In the genomic region with DNA sequence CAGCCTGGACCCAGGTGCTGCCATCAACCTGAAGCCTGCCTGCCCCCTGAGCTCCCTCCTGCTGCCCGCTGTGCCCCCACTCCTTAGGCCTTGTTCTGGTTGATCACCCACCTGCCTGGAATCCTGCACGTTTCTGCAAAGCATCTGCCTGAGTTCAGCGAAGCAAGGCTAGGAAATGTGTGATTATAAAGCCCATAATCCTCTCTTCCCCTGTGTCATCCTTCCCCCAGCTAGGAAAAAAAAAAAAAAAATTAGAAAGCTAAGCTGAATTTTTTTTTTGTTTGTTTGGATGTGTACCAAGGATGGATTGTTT, we compare ENCODE assay signal across 1 cellular context.
TF ChIP-seq lines count a peak whose summit lies in the region.

No MANE protein-coding gene starts in this region.

TF ChIP-seq in neural cell, 6 proteins besides CTCF, POLR2A, EP300 and RAD21:
- TF ChIP-seq, protein P1, sequence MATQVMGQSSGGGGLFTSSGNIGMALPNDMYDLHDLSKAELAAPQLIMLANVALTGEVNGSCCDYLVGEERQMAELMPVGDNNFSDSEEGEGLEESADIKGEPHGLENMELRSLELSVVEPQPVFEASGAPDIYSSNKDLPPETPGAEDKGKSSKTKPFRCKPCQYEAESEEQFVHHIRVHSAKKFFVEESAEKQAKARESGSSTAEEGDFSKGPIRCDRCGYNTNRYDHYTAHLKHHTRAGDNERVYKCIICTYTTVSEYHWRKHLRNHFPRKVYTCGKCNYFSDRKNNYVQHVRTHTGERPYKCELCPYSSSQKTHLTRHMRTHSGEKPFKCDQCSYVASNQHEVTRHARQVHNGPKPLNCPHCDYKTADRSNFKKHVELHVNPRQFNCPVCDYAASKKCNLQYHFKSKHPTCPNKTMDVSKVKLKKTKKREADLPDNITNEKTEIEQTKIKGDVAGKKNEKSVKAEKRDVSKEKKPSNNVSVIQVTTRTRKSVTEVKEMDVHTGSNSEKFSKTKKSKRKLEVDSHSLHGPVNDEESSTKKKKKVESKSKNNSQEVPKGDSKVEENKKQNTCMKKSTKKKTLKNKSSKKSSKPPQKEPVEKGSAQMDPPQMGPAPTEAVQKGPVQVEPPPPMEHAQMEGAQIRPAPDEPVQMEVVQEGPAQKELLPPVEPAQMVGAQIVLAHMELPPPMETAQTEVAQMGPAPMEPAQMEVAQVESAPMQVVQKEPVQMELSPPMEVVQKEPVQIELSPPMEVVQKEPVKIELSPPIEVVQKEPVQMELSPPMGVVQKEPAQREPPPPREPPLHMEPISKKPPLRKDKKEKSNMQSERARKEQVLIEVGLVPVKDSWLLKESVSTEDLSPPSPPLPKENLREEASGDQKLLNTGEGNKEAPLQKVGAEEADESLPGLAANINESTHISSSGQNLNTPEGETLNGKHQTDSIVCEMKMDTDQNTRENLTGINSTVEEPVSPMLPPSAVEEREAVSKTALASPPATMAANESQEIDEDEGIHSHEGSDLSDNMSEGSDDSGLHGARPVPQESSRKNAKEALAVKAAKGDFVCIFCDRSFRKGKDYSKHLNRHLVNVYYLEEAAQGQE (IDR thresholded peaks at IDR 0.05; ENCODE audit: borderline replicate concordance) = no peak
- TF ChIP-seq TAF1 (IDR thresholded peaks at IDR 0.05; ENCODE audit: low read depth) (no peak), SMC3 (conservative IDR thresholded peaks at IDR 0.05; ENCODE audit: poor library complexity) (no peak), EZH2 (IDR thresholded peaks at IDR 0.05; ENCODE audit: borderline replicate concordance, insufficient read depth, low read length, poor library complexity, severe bottlenecking) (no peak), POLR2AphosphoS5 (IDR thresholded peaks at IDR 0.05) (no peak), MXI1 (conservative IDR thresholded peaks at IDR 0.05; ENCODE audit: poor library complexity, severe bottlenecking) (no peak)
TF ChIP-seq in neural cell: peak in this region for 0.
